ENCODE assay signal across 9 cellular contexts in genomic region chr11:85699957-85700741, GRCh38. TPM values are rescaled to one million over a fixed set of nuclear protein-coding genes. Genes with fewer than 3 reads are reported as not detected.
DNase-seq lines count a peak whose midpoint lies in the region; ATAC-seq, FAIRE-seq and TF ChIP-seq lines count a peak whose summit lies in the region.
"Had no signal": no experiment of that assay in that cellular context is flagged by ENCODE, and none has a peak within 500 bp of the region (broad histone marks: within the 10 kb centered on the region; RNA-seq: fewer than 3 reads in every experiment).

No MANE protein-coding gene starts in this region.

- BruUV-seq in endothelial cell of umbilical vein (replicated peaks; lab: Mats Ljungman, UMichigan) = no TSS peak

- no peaks in the 10 kb centered on the region for H3K4me1 ChIP-seq in endothelial cell of umbilical vein (ENCODE audit: control insufficient read depth, extremely low read depth, insufficient read depth, low read length)

- dilution Hi-C loops in endothelial cell of umbilical vein (cut with MboI; ENCODE audit: extremely low pct_ligation_motif_present, low sequenced_read_pairs) = no loop called here

- H3K79me2 ChIP-seq in endothelial cell of umbilical vein (ENCODE audit: control insufficient read depth, insufficient read depth, low read length) = no peaks in the 10 kb centered on the region

- POLR2A ChIA-PET in endothelial cell of umbilical vein (lab: Charles Lee) = no interaction called here

- no peak for TF ChIP-seq CTCF in endothelial cell of umbilical vein (IDR thresholded peaks at IDR 0.05; ENCODE audit: extremely low read depth in 1 of 2, insufficient read depth in 1 of 2, low read depth in 1 of 2, low read length in 2 of 2)

- no peaks in the 10 kb centered on the region for H3K9me3 ChIP-seq in endothelial cell of umbilical vein (replicated peaks; ENCODE audit: control insufficient read depth, insufficient read depth, low read length)

- H3K9ac ChIP-seq in endothelial cell of umbilical vein (replicated peaks; ENCODE audit: extremely low read depth, insufficient read depth, low read length) = no peak overlapping the region

- peak; percentile 18 for FAIRE-seq in endothelial cell of umbilical vein (lab: Jason Lieb, UNC)

- no peak overlapping the region for H2AFZ ChIP-seq in endothelial cell of umbilical vein (ENCODE audit: low read depth, low read length)

- intact Hi-C loops in endothelial cell of umbilical vein (cut with micrococcal nuclease) = loop anchor here (10.0 kb wide), 1 partner anchor 245 kb away; no protein-coding TSS in a partner anchor
- intact Hi-C loops in sciatic nerve (cut with DNase I) = no loop called here

- no peaks in the 10 kb centered on the region for H3K27me3 ChIP-seq in endothelial cell of umbilical vein (ENCODE audit: control insufficient read depth in 2 of 2, insufficient read depth in 2 of 2, low read length in 2 of 2)

- no peak for TF ChIP-seq POLR2A in endothelial cell of umbilical vein (IDR thresholded peaks at IDR 0.05; ENCODE audit: low read depth, low read length)

- CTCF ChIA-PET in endothelial cell of umbilical vein (lab: Charles Lee) = interaction anchor here (0.9 to 1.7 kb wide), 4 partner anchors 12 to 155 kb away, joined by 3 to 12 read pairs (median 3); partner anchors contain the start of genes CCDC83 and CCDC89

- no peaks in the 10 kb centered on the region for H4K20me1 ChIP-seq in endothelial cell of umbilical vein (replicated peaks; ENCODE audit: control insufficient read depth, extremely low read depth, insufficient read depth, low read length)

- no peaks in the 10 kb centered on the region for H3K9me1 ChIP-seq in endothelial cell of umbilical vein (replicated peaks; ENCODE audit: control insufficient read depth, extremely low read depth, insufficient read depth, low read length)

- no peaks in the 10 kb centered on the region for H3K36me3 ChIP-seq in endothelial cell of umbilical vein (ENCODE audit: control insufficient read depth in 2 of 2, extremely low read depth in 1 of 2, insufficient read depth in 2 of 2, low read length in 2 of 2)

- no peak overlapping the region for H3K27ac ChIP-seq in endothelial cell of umbilical vein (ENCODE audit: insufficient read depth, low read depth, low read length)

- H3K4me3 ChIP-seq in endothelial cell of umbilical vein (replicated peaks in 1 of 3; ENCODE audit: insufficient read depth in 1 of 3, low read depth in 1 of 3, low read length in 3 of 3) = no peak overlapping the region

- ATAC-seq in GM18861 (IDR thresholded peaks at IDR 0.05; ENCODE audit: unreplicated experiment) (peak; percentile 95), GM21526 (IDR thresholded peaks at IDR 0.05; ENCODE audit: low FRiP score, unreplicated experiment) (peak; percentile 80), HG03342 (IDR thresholded peaks at IDR 0.05; ENCODE audit: unreplicated experiment) (peak; percentile 88), sciatic nerve (no peak)

- no peak for DNase-seq in endothelial cell of umbilical vein (ENCODE audit: low read depth, low spot score)
- DNase-seq in NCI-H526 treated with DMSO at 0.1 percent for 48 hours (lab: John Stamatoyannopoulos, UW) = no peak
- no peak for DNase-seq in NCI-H1105 treated with DMSO at 0.1 percent for 48 hours (lab: John Stamatoyannopoulos, UW)
- DNase-seq in NCI-H146 treated with DMSO at 0.1 percent for 48 hours (lab: John Stamatoyannopoulos, UW; ENCODE audit: unreplicated experiment) = no peak
- DNase-seq in sciatic nerve (ENCODE audit: low spot score) = no peak
- DNase-seq: SIG-M5 had no signal

- no peak overlapping the region for H3K4me2 ChIP-seq in endothelial cell of umbilical vein (ENCODE audit: insufficient read depth, low read length)

TF ChIP-seq in endothelial cell of umbilical vein, 7 proteins besides CTCF, POLR2A, EP300 and RAD21:
- TF ChIP-seq FOS (IDR thresholded peaks at IDR 0.05; ENCODE audit: borderline replicate concordance, insufficient read depth, low read length) (no peak), GATA2 (IDR thresholded peaks at IDR 0.05; ENCODE audit: insufficient read depth, insufficient read length, low read depth, low read length) (no peak), JUN (IDR thresholded peaks at IDR 0.05; ENCODE audit: borderline replicate concordance, insufficient read depth, insufficient read length, low read depth) (no peak), MAX (IDR thresholded peaks at IDR 0.05; ENCODE audit: insufficient read depth, insufficient read length) (no peak), POLR2AphosphoS5 (IDR thresholded peaks at IDR 0.05; ENCODE audit: insufficient read depth, low read depth, low read length) (no peak), EZH2 (IDR thresholded peaks at IDR 0.05; ENCODE audit: borderline replicate concordance, low read depth, low read length, severe bottlenecking) (no peak), MYC (IDR thresholded peaks at IDR 0.05; ENCODE audit: low read depth, low read length) (no peak)

RNA-seq across cellular contexts. Expression of gene CCDC89, which starts 14.2 kb away (rescaled TPM):
- total RNA-seq in endothelial cell of umbilical vein (0.23 TPM in 1 of 2 replicates, not detected in the other), sciatic nerve (1.2 TPM)
- polyA plus RNA-seq in endothelial cell of umbilical vein = not detected in 2 replicates
- polyA plus RNA-seq in endothelial cell of umbilical vein (2011; cell fraction: cytosol; rRNA removed) = not detected in 2 replicates
- not detected in 2 replicates for polyA plus RNA-seq in endothelial cell of umbilical vein (2011; cell fraction: nucleus; rRNA removed)
- polyA plus RNA-seq in endothelial cell of umbilical vein (2012) = not detected in 2 replicates
- polyA minus RNA-seq in endothelial cell of umbilical vein = not detected in 2 replicates
- polyA minus RNA-seq in endothelial cell of umbilical vein (2011; cell fraction: cytosol; rRNA and poly(A)+ RNA removed) = not detected
- 0.29 TPM in 1 of 2 replicates, not detected in the other for polyA minus RNA-seq in endothelial cell of umbilical vein (2011; cell fraction: nucleus; rRNA and poly(A)+ RNA removed)

RNA-seq across cellular contexts. Expression of gene CREBZF, which starts 35.2 kb away (rescaled TPM):
- total RNA-seq in endothelial cell of umbilical vein = 33.7 and 35.5 TPM in 2 replicates
- polyA plus RNA-seq in endothelial cell of umbilical vein = 12.8 and 15.5 TPM in 2 replicates
- polyA plus RNA-seq in endothelial cell of umbilical vein (2011; cell fraction: cytosol; rRNA removed) = 7.0 and 10.7 TPM in 2 replicates
- 93.6 and 136 TPM in 2 replicates for polyA plus RNA-seq in endothelial cell of umbilical vein (2011; cell fraction: nucleus; rRNA removed)
- 20.2 and 21.4 TPM in 2 replicates for polyA plus RNA-seq in endothelial cell of umbilical vein (2012)
- 24.9 and 32.0 TPM in 2 replicates for polyA minus RNA-seq in endothelial cell of umbilical vein
- polyA minus RNA-seq in endothelial cell of umbilical vein (2011; cell fraction: cytosol; rRNA and poly(A)+ RNA removed) = 23.4 TPM
- polyA minus RNA-seq in endothelial cell of umbilical vein (2011; cell fraction: nucleus; rRNA and poly(A)+ RNA removed) = 62.5 and 64.6 TPM in 2 replicates
- 57.8 TPM for total RNA-seq in sciatic nerve

RNA-seq across cellular contexts. Expression of gene TMEM126A, which starts 52.4 kb away (rescaled TPM):
- 35.3 and 40.8 TPM in 2 replicates for total RNA-seq in endothelial cell of umbilical vein
- polyA plus RNA-seq in endothelial cell of umbilical vein = 45.6 and 45.8 TPM in 2 replicates
- polyA plus RNA-seq in endothelial cell of umbilical vein (2011; cell fraction: cytosol; rRNA removed) = 48.3 and 54.5 TPM in 2 replicates
- 16.3 and 20.2 TPM in 2 replicates for polyA plus RNA-seq in endothelial cell of umbilical vein (2011; cell fraction: nucleus; rRNA removed)
- polyA plus RNA-seq in endothelial cell of umbilical vein (2012) = 45.8 and 66.1 TPM in 2 replicates
- polyA minus RNA-seq in endothelial cell of umbilical vein = 20.0 and 24.2 TPM in 2 replicates
- 3.4 TPM for polyA minus RNA-seq in endothelial cell of umbilical vein (2011; cell fraction: cytosol; rRNA and poly(A)+ RNA removed)
- polyA minus RNA-seq in endothelial cell of umbilical vein (2011; cell fraction: nucleus; rRNA and poly(A)+ RNA removed) = 4.0 and 8.2 TPM in 2 replicates
- total RNA-seq in sciatic nerve = 23.3 TPM
